ENCODE assay signal across 2 cellular contexts in the genomic region with DNA sequence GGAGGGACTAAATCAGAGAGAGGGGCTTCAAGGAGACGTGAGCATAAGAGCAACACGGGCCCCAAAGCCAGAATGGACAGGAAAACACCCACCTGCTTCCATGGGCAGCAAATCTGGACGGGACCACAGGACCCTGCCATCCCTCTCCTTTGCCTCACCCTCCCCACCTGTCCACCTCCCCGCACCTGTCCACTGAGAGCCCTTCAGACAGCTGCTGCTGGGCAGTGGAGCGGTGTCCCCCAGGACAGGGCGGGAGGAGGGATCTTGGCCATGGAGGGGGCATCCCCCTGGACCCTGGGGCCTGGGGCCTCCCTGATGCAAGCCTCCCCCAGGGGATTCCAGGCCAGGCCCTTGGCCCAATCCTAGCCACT.
TF ChIP-seq lines count a peak whose summit lies in the region.

No MANE protein-coding gene starts in this region.

TF ChIP-seq in SK-N-SH treated with all-trans-retinoic acid at 6 μM for 48 hours, 23 proteins besides CTCF, POLR2A, EP300 and RAD21:
- TF ChIP-seq, protein P1, sequence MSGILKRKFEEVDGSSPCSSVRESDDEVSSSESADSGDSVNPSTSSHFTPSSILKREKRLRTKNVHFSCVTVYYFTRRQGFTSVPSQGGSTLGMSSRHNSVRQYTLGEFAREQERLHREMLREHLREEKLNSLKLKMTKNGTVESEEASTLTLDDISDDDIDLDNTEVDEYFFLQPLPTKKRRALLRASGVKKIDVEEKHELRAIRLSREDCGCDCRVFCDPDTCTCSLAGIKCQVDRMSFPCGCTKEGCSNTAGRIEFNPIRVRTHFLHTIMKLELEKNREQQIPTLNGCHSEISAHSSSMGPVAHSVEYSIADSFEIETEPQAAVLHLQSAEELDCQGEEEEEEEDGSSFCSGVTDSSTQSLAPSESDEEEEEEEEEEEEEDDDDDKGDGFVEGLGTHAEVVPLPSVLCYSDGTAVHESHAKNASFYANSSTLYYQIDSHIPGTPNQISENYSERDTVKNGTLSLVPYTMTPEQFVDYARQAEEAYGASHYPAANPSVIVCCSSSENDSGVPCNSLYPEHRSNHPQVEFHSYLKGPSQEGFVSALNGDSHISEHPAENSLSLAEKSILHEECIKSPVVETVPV (CRISPR knock-in tag; IDR thresholded peaks at IDR 0.05) = no peak
- TF ChIP-seq PATZ1 (CRISPR knock-in tag; IDR thresholded peaks at IDR 0.05; ENCODE audit: borderline replicate concordance) = no peak
- TF ChIP-seq CSDC2 (CRISPR knock-in tag; IDR thresholded peaks at IDR 0.05) = no peak
- no peak for TF ChIP-seq BACH2 (CRISPR knock-in tag; IDR thresholded peaks at IDR 0.05; ENCODE audit: borderline replicate concordance)
- TF ChIP-seq ISL1 (CRISPR knock-in tag; IDR thresholded peaks at IDR 0.05) = no peak
- no peak for TF ChIP-seq TCF4 (CRISPR knock-in tag; IDR thresholded peaks at IDR 0.05; ENCODE audit: borderline replicate concordance)
- no peak for TF ChIP-seq ZNF70 (CRISPR knock-in tag; IDR thresholded peaks at IDR 0.05)
- no peak for TF ChIP-seq ARNTL (CRISPR knock-in tag; IDR thresholded peaks at IDR 0.05; ENCODE audit: borderline replicate concordance, low read depth)
- TF ChIP-seq SNAI2 (CRISPR knock-in tag; IDR thresholded peaks at IDR 0.05) = no peak
- TF ChIP-seq ESRRG (CRISPR knock-in tag; IDR thresholded peaks at IDR 0.05) = no peak
- no peak for TF ChIP-seq PPARA (CRISPR knock-in tag; IDR thresholded peaks at IDR 0.05; ENCODE audit: borderline replicate concordance)
TF ChIP-seq in SK-N-SH treated with all-trans-retinoic acid at 6 μM for 48 hours: peak in this region for 0.

TF ChIP-seq in WTC11, 78 proteins besides CTCF, POLR2A, EP300 and RAD21:
- no peak for TF ChIP-seq ERG (CRISPR knock-in tag; IDR thresholded peaks at IDR 0.05)
- no peak for TF ChIP-seq HMGA2 (CRISPR knock-in tag; IDR thresholded peaks at IDR 0.05)
- no peak for TF ChIP-seq SP1 (CRISPR knock-in tag; conservative IDR thresholded peaks at IDR 0.05)
- no peak for TF ChIP-seq ATF6 (CRISPR knock-in tag; IDR thresholded peaks at IDR 0.05)
- no peak for TF ChIP-seq ZNF121 (CRISPR knock-in tag; IDR thresholded peaks at IDR 0.05)
- TF ChIP-seq, protein P2, sequence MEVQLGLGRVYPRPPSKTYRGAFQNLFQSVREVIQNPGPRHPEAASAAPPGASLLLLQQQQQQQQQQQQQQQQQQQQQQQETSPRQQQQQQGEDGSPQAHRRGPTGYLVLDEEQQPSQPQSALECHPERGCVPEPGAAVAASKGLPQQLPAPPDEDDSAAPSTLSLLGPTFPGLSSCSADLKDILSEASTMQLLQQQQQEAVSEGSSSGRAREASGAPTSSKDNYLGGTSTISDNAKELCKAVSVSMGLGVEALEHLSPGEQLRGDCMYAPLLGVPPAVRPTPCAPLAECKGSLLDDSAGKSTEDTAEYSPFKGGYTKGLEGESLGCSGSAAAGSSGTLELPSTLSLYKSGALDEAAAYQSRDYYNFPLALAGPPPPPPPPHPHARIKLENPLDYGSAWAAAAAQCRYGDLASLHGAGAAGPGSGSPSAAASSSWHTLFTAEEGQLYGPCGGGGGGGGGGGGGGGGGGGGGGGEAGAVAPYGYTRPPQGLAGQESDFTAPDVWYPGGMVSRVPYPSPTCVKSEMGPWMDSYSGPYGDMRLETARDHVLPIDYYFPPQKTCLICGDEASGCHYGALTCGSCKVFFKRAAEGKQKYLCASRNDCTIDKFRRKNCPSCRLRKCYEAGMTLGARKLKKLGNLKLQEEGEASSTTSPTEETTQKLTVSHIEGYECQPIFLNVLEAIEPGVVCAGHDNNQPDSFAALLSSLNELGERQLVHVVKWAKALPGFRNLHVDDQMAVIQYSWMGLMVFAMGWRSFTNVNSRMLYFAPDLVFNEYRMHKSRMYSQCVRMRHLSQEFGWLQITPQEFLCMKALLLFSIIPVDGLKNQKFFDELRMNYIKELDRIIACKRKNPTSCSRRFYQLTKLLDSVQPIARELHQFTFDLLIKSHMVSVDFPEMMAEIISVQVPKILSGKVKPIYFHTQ (CRISPR knock-in tag; IDR thresholded peaks at IDR 0.05) = no peak
- no peak for TF ChIP-seq MLX (CRISPR knock-in tag; IDR thresholded peaks at IDR 0.05)
- no peak for TF ChIP-seq ZNF263 (CRISPR knock-in tag; IDR thresholded peaks at IDR 0.05; ENCODE audit: low read depth)
- no peak for TF ChIP-seq MYBL2 (CRISPR knock-in tag; IDR thresholded peaks at IDR 0.05)
- no peak for TF ChIP-seq ZNF532 (CRISPR knock-in tag; IDR thresholded peaks at IDR 0.05; ENCODE audit: borderline replicate concordance)
- no peak for TF ChIP-seq ZNF671 (CRISPR knock-in tag; IDR thresholded peaks at IDR 0.05)
- no peak for TF ChIP-seq NR2C2 (CRISPR knock-in tag; IDR thresholded peaks at IDR 0.05)
- no peak for TF ChIP-seq ZNF512 (CRISPR knock-in tag; IDR thresholded peaks at IDR 0.05; ENCODE audit: borderline replicate concordance)
- TF ChIP-seq TCF7 (CRISPR knock-in tag; IDR thresholded peaks at IDR 0.05; ENCODE audit: low read depth) = no peak
- no peak for TF ChIP-seq E2F1 (CRISPR knock-in tag; IDR thresholded peaks at IDR 0.05)
- TF ChIP-seq E2F5 (CRISPR knock-in tag; IDR thresholded peaks at IDR 0.05) = no peak
- no peak for TF ChIP-seq ATF1 (CRISPR knock-in tag; IDR thresholded peaks at IDR 0.05)
- TF ChIP-seq, protein P3, sequence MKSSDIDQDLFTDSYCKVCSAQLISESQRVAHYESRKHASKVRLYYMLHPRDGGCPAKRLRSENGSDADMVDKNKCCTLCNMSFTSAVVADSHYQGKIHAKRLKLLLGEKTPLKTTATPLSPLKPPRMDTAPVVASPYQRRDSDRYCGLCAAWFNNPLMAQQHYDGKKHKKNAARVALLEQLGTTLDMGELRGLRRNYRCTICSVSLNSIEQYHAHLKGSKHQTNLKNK (CRISPR knock-in tag; IDR thresholded peaks at IDR 0.05) = no peak
- no peak for TF ChIP-seq TEAD4 (CRISPR knock-in tag; IDR thresholded peaks at IDR 0.05)
